Comparison of ENCODE assay signal across 18 cellular contexts in genomic region chrX:22357621-22358020, GRCh38.
DNase-seq lines count a peak whose midpoint lies in the region; ATAC-seq, FAIRE-seq and TF ChIP-seq lines count a peak whose summit lies in the region.
"Had no signal": no experiment of that assay in that cellular context is flagged by ENCODE, and none has a peak within 500 bp of the region (broad histone marks: within the 10 kb centered on the region; RNA-seq: fewer than 3 reads in every experiment).

No MANE protein-coding gene starts in this region.

- H3K36me3 Mint-ChIP-seq in astrocyte (ENCODE audit: low read depth, unreplicated experiment), result no peaks in the 10 kb centered on the region
- no peaks in the 10 kb centered on the region for H3K36me3 Mint-ChIP-seq in natural killer cell

- no peaks in the 10 kb centered on the region for H3K4me1 Mint-ChIP-seq in astrocyte (ENCODE audit: low read depth, unreplicated experiment)
- H3K4me1 Mint-ChIP-seq in natural killer cell, result no peaks in the 10 kb centered on the region
- H3K4me1 Mint-ChIP-seq: CD8-positive, alpha-beta memory T cell had no signal

- H3K9me3 ChIP-seq in A549 (no peaks in the 10 kb centered on the region), astrocyte (ENCODE audit: insufficient read depth, low read depth, low read length) (no peaks in the 10 kb centered on the region)

- H3K27ac ChIP-seq in A549, result no peak overlapping the region
- H3K27ac ChIP-seq in astrocyte (ENCODE audit: low read depth, low read length), result no peak overlapping the region
- H3K27ac ChIP-seq: 22Rv1, BLaER1 had no signal

- H3K4me1 ChIP-seq in A549 (no peaks in the 10 kb centered on the region), astrocyte (ENCODE audit: insufficient read depth, low read length) (no peaks in the 10 kb centered on the region)

- TF ChIP-seq POLR2A in A549 (IDR thresholded peaks at IDR 0.05; ENCODE audit: low read length), result no peak

- no peaks in the 10 kb centered on the region for H3K36me3 ChIP-seq in astrocyte (ENCODE audit: insufficient read depth, low read length)
- H3K36me3 ChIP-seq: BLaER1 had no signal

- TF ChIP-seq CTCF in A549 (IDR thresholded peaks at IDR 0.05), result no peak
- TF ChIP-seq CTCF in astrocyte (IDR thresholded peaks at IDR 0.05; ENCODE audit: insufficient read depth, low read depth, low read length), result no peak
- TF ChIP-seq CTCF in fibroblast of the aortic adventitia (IDR thresholded peaks at IDR 0.05; ENCODE audit: insufficient read depth, low read length), result no peak
- TF ChIP-seq CTCF in natural killer cell (IDR thresholded peaks at IDR 0.05), result no peak

- POLR2A ChIA-PET in A549 (lab: Yijun Ruan, JAX), result no interaction called here

- H3K9me3 Mint-ChIP-seq in astrocyte (ENCODE audit: unreplicated experiment) (no peaks in the 10 kb centered on the region), natural killer cell (peaks cover 2% of the 10 kb centered on the region in 2 donors)
- H3K9me3 Mint-ChIP-seq: GM23338 had no signal

- H3K27me3 Mint-ChIP-seq in astrocyte (ENCODE audit: low read depth, unreplicated experiment), result no peaks in the 10 kb centered on the region
- no peaks in the 10 kb centered on the region for H3K27me3 Mint-ChIP-seq in natural killer cell (ENCODE audit: low read depth in 2 of 2)

- 72% methylated on average over 2 of the region's 2 CpGs for WGBS in A549 (ENCODE audit: missing lambda C conversion rate)

- H3K4me3 Mint-ChIP-seq in astrocyte (ENCODE audit: unreplicated experiment), result no peak overlapping the region
- no peak overlapping the region for H3K4me3 Mint-ChIP-seq in natural killer cell
- H3K4me3 Mint-ChIP-seq: CD8-positive, alpha-beta memory T cell; GM23338; H9 had no signal

- ATAC-seq in A549 (no peak), natural killer cell (no peak)
- ATAC-seq: GM23338 had no signal

- FAIRE-seq in A549 (lab: Jason Lieb, UNC), result peak; percentile 84
- FAIRE-seq in astrocyte (lab: Jason Lieb, UNC), result peak; percentile 69
- FAIRE-seq: G401.6, GM12891 had no signal

- H3K4me3 ChIP-seq in A549 (no peak overlapping the region), astrocyte (ENCODE audit: insufficient read depth, low read depth, low read length) (no peak overlapping the region), fibroblast of the aortic adventitia (ENCODE audit: low read depth, low read length) (no peak overlapping the region)
- H3K4me3 ChIP-seq: BLaER1, GM23338 had no signal

- H3K27ac Mint-ChIP-seq in astrocyte (ENCODE audit: unreplicated experiment) (no peak overlapping the region), natural killer cell (no peak overlapping the region)
- H3K27ac Mint-ChIP-seq: CD8-positive, alpha-beta memory T cell; GM23338; H9 had no signal

- H3K9ac ChIP-seq in astrocyte (ENCODE audit: low read length), result no peak overlapping the region
- H3K9ac ChIP-seq: BLaER1 had no signal

- CTCF ChIA-PET in A549 (lab: Yijun Ruan, JAX), result no interaction called here

- no peak for TF ChIP-seq EP300 in A549 (IDR thresholded peaks at IDR 0.05)

- no peak overlapping the region for H2AFZ ChIP-seq in astrocyte (ENCODE audit: low read depth, low read length)
- H2AFZ ChIP-seq: GM23338 had no signal

- TF ChIP-seq RAD21 in A549 (conservative IDR thresholded peaks at IDR 0.05 in 1 of 2, IDR thresholded peaks at IDR 0.05 in 1 of 2), result no peak

- H3K79me2 ChIP-seq in astrocyte (ENCODE audit: insufficient read depth, low read length), result no peaks in the 10 kb centered on the region

- no peaks in the 10 kb centered on the region for H4K20me1 ChIP-seq in astrocyte (ENCODE audit: insufficient read depth, low read length)
- H4K20me1 ChIP-seq: BLaER1 had no signal

- intact Hi-C loops in natural killer cell (cut with micrococcal nuclease), result no loop called here

- no peak overlapping the region for H3K4me2 ChIP-seq in A549
- H3K4me2 ChIP-seq in astrocyte (ENCODE audit: low read length), result no peak overlapping the region
- H3K4me2 ChIP-seq: BLaER1, GM23338 had no signal

- no peaks in the 10 kb centered on the region for H3K27me3 ChIP-seq in astrocyte (ENCODE audit: insufficient read depth, low read length)
- H3K27me3 ChIP-seq: BLaER1 had no signal

- DNase-seq in A549 (ENCODE audit: low read depth in 1 of 2, low spot score in 1 of 2), result no peak
- peak; percentile 7 for DNase-seq in HT1080 (ENCODE audit: low read depth)
- peak; percentile 10 for DNase-seq in astrocyte (ENCODE audit: low read depth)
- peak; percentile 6 for DNase-seq in fibroblast of the aortic adventitia (ENCODE audit: low read depth)
- DNase-seq in natural killer cell, result no peak
- DNase-seq in COLO668 (lab: John Stamatoyannopoulos, UW; ENCODE audit: unreplicated experiment), result no peak
- no peak for DNase-seq in inferior parietal cortex (ENCODE audit: extremely low spot score)
- no peak for DNase-seq in Kasumi-1 (lab: John Stamatoyannopoulos, UW)
- DNase-seq: AML-193; Calu3; CD8-positive, alpha-beta memory T cell; DMS 273 treated with DMSO at 0.1 percent for 48 hours; H9 had no signal

TF ChIP-seq in A549, 52 proteins besides CTCF, POLR2A, EP300 and RAD21:
- TF ChIP-seq ATOH8 (CRISPR knock-in tag; IDR thresholded peaks at IDR 0.05; ENCODE audit: low read depth), result no peak
- TF ChIP-seq USF2 (IDR thresholded peaks at IDR 0.05), result no peak
- TF ChIP-seq GATA3 (IDR thresholded peaks at IDR 0.05; ENCODE audit: borderline replicate concordance), result no peak
- no peak for TF ChIP-seq ZFP36 (IDR thresholded peaks at IDR 0.05; ENCODE audit: borderline replicate concordance, partially characterized antibody)
- no peak for TF ChIP-seq ZSCAN20 (CRISPR knock-in tag; IDR thresholded peaks at IDR 0.05)
- no peak for TF ChIP-seq FOSB (CRISPR knock-in tag; IDR thresholded peaks at IDR 0.05)
- no peak for TF ChIP-seq CBX2 (IDR thresholded peaks at IDR 0.05; ENCODE audit: borderline replicate concordance, low read depth)
- no peak for TF ChIP-seq RCOR1 (IDR thresholded peaks at IDR 0.05; ENCODE audit: low read depth, low read length)
- no peak for TF ChIP-seq TFCP2L1 (CRISPR knock-in tag; IDR thresholded peaks at IDR 0.05)
- TF ChIP-seq RFX5 (IDR thresholded peaks at IDR 0.05), result no peak
- no peak for TF ChIP-seq HOXB13 (CRISPR knock-in tag; IDR thresholded peaks at IDR 0.05; ENCODE audit: low read depth)
- no peak for TF ChIP-seq FOXS1 (CRISPR knock-in tag; IDR thresholded peaks at IDR 0.05)
- no peak for TF ChIP-seq EHMT2 (IDR thresholded peaks at IDR 0.05; ENCODE audit: low read depth)
- TF ChIP-seq MYC (IDR thresholded peaks at IDR 0.05; ENCODE audit: borderline replicate concordance, low read length), result no peak
- no peak for TF ChIP-seq MAX (IDR thresholded peaks at IDR 0.05)
- TF ChIP-seq JUNB (IDR thresholded peaks at IDR 0.05), result no peak
- TF ChIP-seq NR3C1 (IDR thresholded peaks at IDR 0.05), result no peak
- no peak for TF ChIP-seq PHF8 (IDR thresholded peaks at IDR 0.05; ENCODE audit: borderline replicate concordance, low read depth)

Comparison
In these comparisons a context has a peak if more than half of its experiments do, and no peak if none do; other contexts are left out.
1. DNase-seq: peak in HT1080 (single experiment), astrocyte (single experiment) and fibroblast of the aortic adventitia (single experiment); none in A549 (0 of 2), natural killer cell (single experiment), COLO668 (single experiment), inferior parietal cortex (single experiment) and Kasumi-1 (0 of 2).